ENCODE assay signal across 1 cellular context in the genomic region with DNA sequence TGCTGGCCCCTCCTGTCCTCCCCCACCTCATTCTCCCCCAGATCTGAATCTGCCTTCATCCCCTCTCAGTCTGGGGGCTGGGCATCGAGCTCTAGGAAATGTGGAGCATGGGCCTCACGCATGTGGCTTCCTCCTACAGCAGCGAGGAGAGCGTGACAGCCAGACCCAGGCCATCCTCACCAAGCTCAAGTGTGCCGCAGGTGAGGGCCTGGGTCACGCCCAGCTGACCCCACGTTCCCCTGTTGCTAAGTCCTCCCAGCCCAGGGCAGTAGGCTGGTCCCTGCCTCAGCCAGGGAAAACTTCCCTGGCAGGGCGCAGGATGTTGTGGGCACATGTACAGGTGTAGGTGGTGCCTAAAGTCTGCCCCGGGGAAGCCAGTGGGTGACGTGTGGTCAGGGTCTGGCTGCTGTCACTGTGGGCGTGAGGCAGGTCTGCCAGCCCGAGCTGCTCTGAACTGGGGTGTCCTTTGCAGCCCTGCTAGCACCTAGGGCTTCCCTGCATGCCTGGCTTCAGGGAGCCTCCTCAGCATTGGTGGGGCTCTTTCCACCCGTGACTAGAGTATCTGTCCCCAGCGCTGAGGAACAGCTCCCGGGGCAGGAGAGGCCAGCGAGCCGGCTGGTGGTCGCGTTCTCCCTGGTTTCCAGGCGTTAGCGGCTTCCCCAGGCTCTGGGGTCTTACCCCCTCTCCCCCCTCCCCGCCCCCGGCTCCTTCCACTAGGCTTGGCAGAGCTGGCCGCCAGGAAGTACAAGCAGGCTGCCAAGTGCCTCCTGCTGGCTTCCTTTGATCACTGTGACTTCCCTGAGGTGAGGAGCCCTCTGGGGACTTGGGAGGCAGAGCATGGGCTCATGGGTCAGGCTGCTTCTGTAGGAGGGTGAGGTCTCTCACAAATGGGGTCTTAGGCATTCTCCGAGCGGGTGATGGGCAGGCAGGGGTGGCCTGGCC.
A peak's percentile ranks its signal among the peaks of the same experiment; 100 is the strongest.
TF ChIP-seq lines count a peak whose summit lies in the region.

No MANE protein-coding gene starts in this region.

TF ChIP-seq in K562, 482 proteins besides CTCF, POLR2A, EP300 and RAD21:
- TF ChIP-seq POLR2G (IDR thresholded peaks at IDR 0.05; ENCODE audit: low read depth, low read length) (peak; percentile 53; the same call in 1 of the 2 replicates), ETV1 (tag; conservative IDR thresholded peaks at IDR 0.05; ENCODE audit: low read depth) (no peak), SUPT5H (IDR thresholded peaks at IDR 0.05) (0 out of 2 replicates have a peak, but pooled peaks have one; percentile 23)
TF ChIP-seq in K562: peak in this region for 2.
